ENCODE assay signal across 34 cellular contexts in genomic region chr6:27255866-27256265, GRCh38. TPM values are rescaled to one million over a fixed set of nuclear protein-coding genes. Genes with fewer than 3 reads are reported as not detected.
"Had no signal": no experiment of that assay in that cellular context is flagged by ENCODE, and none has a peak within 500 bp of the region (broad histone marks: within the 10 kb centered on the region; RNA-seq: fewer than 3 reads in every experiment).

No MANE protein-coding gene starts in this region.

- H3K27ac ChIP-seq: body of pancreas, cardiac muscle cell, coronary artery, esophagus squamous epithelium, gastroesophageal sphincter, heart right ventricle, hepatocyte had no signal

- H3K4me3 Mint-ChIP-seq: activated CD4-positive, alpha-beta memory T cell treated with anti-CD3 and anti-CD28 coated beads, Interleukin-2, amount 10 ng/mL, durations not matched to agents 7 days and 5 days; activated CD4-positive, alpha-beta T cell treated with anti-CD3 and anti-CD28 coated beads for 36 hours; activated CD4-positive, alpha-beta T cell treated with anti-CD3 and anti-CD28 coated beads, Interleukin-2, amount 10 ng/mL, durations not matched to agents 24 days and 14 days; activated naive CD4-positive, alpha-beta T cell treated with anti-CD3 and anti-CD28 coated beads, Interleukin-2, amount 10 ng/mL, durations not matched to agents 7 days and 5 days; activated naive CD8-positive, alpha-beta T cell treated with anti-CD3 and anti-CD28 coated beads, Interleukin-2, amount 10 ng/mL, durations not matched to agents 7 days and 5 days; activated T-cell treated with anti-CD3 and anti-CD28 coated beads, Interleukin-2, amount 50 U/mL, for 24 hours; activated T-cell treated with anti-CD3 and anti-CD28 coated beads, Interleukin-2, amount 50 U/mL, for 72 hours; dendritic cell treated with granulocyte-macrophage colony-stimulating factor and Interleukin-4, amounts not matched to agents 40 ng/mL and 50 ng/mL, for 4 days had no signal

- DNase-seq: activated CD4-positive, alpha-beta memory T cell treated with anti-CD3 and anti-CD28 coated beads, Interleukin-2, amount 10 ng/mL, durations not matched to agents 7 days and 5 days; activated CD4-positive, alpha-beta T cell treated with anti-CD3 and anti-CD28 coated beads for 36 hours; activated CD4-positive, alpha-beta T cell treated with anti-CD3 and anti-CD28 coated beads, Interleukin-2, amount 10 ng/mL, durations not matched to agents 24 days and 14 days; activated CD4-positive, CD25-positive, alpha-beta regulatory T cell; activated CD4-positive, CD25-positive, alpha-beta regulatory T cell treated with anti-CD3 and anti-CD28 coated beads, Interleukin-2, amount 50 U/mL, for 72 hours; activated CD8-positive, alpha-beta memory T cell treated with anti-CD3 and anti-CD28 coated beads, Interleukin-2, amount 50 U/mL, for 48 hours; activated gamma-delta T cell; activated naive CD4-positive, alpha-beta T cell; activated naive CD4-positive, alpha-beta T cell treated with anti-CD3 and anti-CD28 coated beads, Interleukin-2, amount 10 ng/mL, durations not matched to agents 7 days and 5 days; activated naive CD8-positive, alpha-beta T cell treated with anti-CD3 and anti-CD28 coated beads, Interleukin-2, amount 10 ng/mL, durations not matched to agents 7 days and 5 days; activated T-cell treated with anti-CD3 and anti-CD28 coated beads for 4 hours; activated T-cell treated with anti-CD3 and anti-CD28 coated beads, Interleukin-2, amount 50 U/mL, for 24 hours; activated T-cell treated with anti-CD3 and anti-CD28 coated beads, Interleukin-2, amount 50 U/mL, for 72 hours; anterior cingulate cortex; body of pancreas; central memory CD4-positive, alpha-beta T cell; cerebellar nuclear complex; dorsolateral prefrontal cortex; effector memory CD4-positive, alpha-beta T cell; erythroblast; esophagus squamous epithelium; foreskin melanocyte; heart right ventricle; T-helper 2 cell had no signal

- H3K36me3 ChIP-seq: cardiac muscle cell, esophagus squamous epithelium, gastroesophageal sphincter, heart right ventricle had no signal

- H3K27ac Mint-ChIP-seq: activated CD4-positive, alpha-beta memory T cell treated with anti-CD3 and anti-CD28 coated beads, Interleukin-2, amount 10 ng/mL, durations not matched to agents 7 days and 5 days; activated CD4-positive, alpha-beta T cell treated with anti-CD3 and anti-CD28 coated beads for 36 hours; activated CD4-positive, alpha-beta T cell treated with anti-CD3 and anti-CD28 coated beads, Interleukin-2, amount 10 ng/mL, durations not matched to agents 24 days and 14 days; activated naive CD4-positive, alpha-beta T cell treated with anti-CD3 and anti-CD28 coated beads, Interleukin-2, amount 10 ng/mL, durations not matched to agents 7 days and 5 days; activated naive CD4-positive, alpha-beta T cell treated with anti-CD3 and anti-CD28 coated beads, Interleukin-2, amount 50 U/mL, for 72 hours; activated naive CD8-positive, alpha-beta T cell treated with anti-CD3 and anti-CD28 coated beads, Interleukin-2, amount 10 ng/mL, durations not matched to agents 7 days and 5 days; activated T-cell treated with anti-CD3 and anti-CD28 coated beads, Interleukin-2, amount 50 U/mL, for 24 hours; activated T-cell treated with anti-CD3 and anti-CD28 coated beads, Interleukin-2, amount 50 U/mL, for 72 hours; dendritic cell treated with granulocyte-macrophage colony-stimulating factor and Interleukin-4, amounts not matched to agents 40 ng/mL and 50 ng/mL, for 4 days had no signal

- H3K4me3 ChIP-seq: body of pancreas, cardiac muscle cell, coronary artery, dorsolateral prefrontal cortex, esophagus squamous epithelium, gastroesophageal sphincter, heart right ventricle, hepatocyte had no signal

- H3K36me3 Mint-ChIP-seq: activated naive CD4-positive, alpha-beta T cell treated with anti-CD3 and anti-CD28 coated beads, Interleukin-2, amount 10 ng/mL, durations not matched to agents 7 days and 5 days; activated naive CD4-positive, alpha-beta T cell treated with anti-CD3 and anti-CD28 coated beads, Interleukin-2, amount 50 U/mL, for 72 hours; activated naive CD8-positive, alpha-beta T cell treated with anti-CD3 and anti-CD28 coated beads, Interleukin-2, amount 10 ng/mL, durations not matched to agents 7 days and 5 days had no signal

- H3K27me3 ChIP-seq: body of pancreas, hepatocyte had no signal

- H3K9me3 Mint-ChIP-seq: activated CD4-positive, alpha-beta memory T cell treated with anti-CD3 and anti-CD28 coated beads, Interleukin-2, amount 10 ng/mL, durations not matched to agents 7 days and 5 days; activated CD4-positive, alpha-beta T cell treated with anti-CD3 and anti-CD28 coated beads, Interleukin-2, amount 10 ng/mL, durations not matched to agents 24 days and 14 days; activated naive CD4-positive, alpha-beta T cell treated with anti-CD3 and anti-CD28 coated beads, Interleukin-2, amount 50 U/mL, for 72 hours; activated naive CD8-positive, alpha-beta T cell treated with anti-CD3 and anti-CD28 coated beads, Interleukin-2, amount 10 ng/mL, durations not matched to agents 7 days and 5 days; activated T-cell treated with anti-CD3 and anti-CD28 coated beads, Interleukin-2, amount 50 U/mL, for 24 hours; activated T-cell treated with anti-CD3 and anti-CD28 coated beads, Interleukin-2, amount 50 U/mL, for 72 hours; dendritic cell treated with granulocyte-macrophage colony-stimulating factor and Interleukin-4, amounts not matched to agents 40 ng/mL and 50 ng/mL, for 4 days had no signal

- H3K9me3 ChIP-seq: body of pancreas, esophagus squamous epithelium, gastroesophageal sphincter, heart right ventricle had no signal

- ATAC-seq: activated CD4-positive, alpha-beta T cell treated with anti-CD3 and anti-CD28 coated beads for 36 hours; activated naive CD4-positive, alpha-beta T cell treated with anti-CD3 and anti-CD28 coated beads, Interleukin-2, amount 50 U/mL, for 72 hours; activated T-cell treated with anti-CD3 and anti-CD28 coated beads, Interleukin-2, amount 50 U/mL, for 72 hours; body of pancreas; gastroesophageal sphincter; heart right ventricle had no signal

RNA-seq across cellular contexts. Expression of gene PRSS16, which starts 8.4 kb away (rescaled TPM):
- total RNA-seq: activated CD4-positive, alpha-beta T cell treated with anti-CD3 and anti-CD28 coated beads, Interleukin-2, amount 10 ng/mL, durations not matched to agents 24 days and 14 days; fibroblast of lung; fibroblast of villous mesenchyme; glomerular endothelial cell had no signal

RNA-seq across cellular contexts. Expression of gene POM121L2, which starts 56.2 kb away (rescaled TPM):
- total RNA-seq: activated CD4-positive, alpha-beta memory T cell treated with anti-CD3 and anti-CD28 coated beads, Interleukin-2, amount 10 ng/mL, durations not matched to agents 7 days and 5 days; activated CD4-positive, alpha-beta T cell treated with anti-CD3 and anti-CD28 coated beads for 36 hours; activated CD4-positive, alpha-beta T cell treated with anti-CD3 and anti-CD28 coated beads, Interleukin-2, amount 10 ng/mL, durations not matched to agents 24 days and 14 days; activated naive CD4-positive, alpha-beta T cell treated with anti-CD3 and anti-CD28 coated beads, Interleukin-2, amount 50 U/mL, for 72 hours; activated naive CD8-positive, alpha-beta T cell treated with anti-CD3 and anti-CD28 coated beads, Interleukin-2, amount 10 ng/mL, durations not matched to agents 7 days and 5 days; activated T-cell treated with anti-CD3 and anti-CD28 coated beads, Interleukin-2, amount 50 U/mL, for 72 hours; body of pancreas; esophagus squamous epithelium; fibroblast of lung; fibroblast of villous mesenchyme; gastroesophageal sphincter; glomerular endothelial cell; heart right ventricle; hepatocyte; T-helper 1 cell treated with Interleukin-12 subunit alpha and Interleukin-12 subunit beta and Interleukin-4 antibody, amounts not matched to agents 30 ng/mL and 1 ng/mL, for 36 hours had no signal
